ENCODE assay signal across 15 cellular contexts in genomic region chr11:117300773-117301172, GRCh38. TPM values are rescaled to one million over a fixed set of nuclear protein-coding genes. Genes with fewer than 3 reads are reported as not detected.
A peak's percentile ranks its signal among the peaks of the same experiment; 100 is the strongest.
DNase-seq lines count a peak whose midpoint lies in the region; ATAC-seq and TF ChIP-seq lines count a peak whose summit lies in the region.
"Had no signal": no experiment of that assay in that cellular context is flagged by ENCODE, and none has a peak within 500 bp of the region (broad histone marks: within the 10 kb centered on the region; RNA-seq: fewer than 3 reads in every experiment).

No MANE protein-coding gene starts in this region.

- peaks cover 24% of the 10 kb centered on the region for H3K27me3 Mint-ChIP-seq in T-helper 17 cell
- H3K27me3 Mint-ChIP-seq in glutamatergic neuron (ENCODE audit: unreplicated experiment): peaks cover 3% of the 10 kb centered on the region

- H3K27me3 ChIP-seq in parathyroid adenoma (ENCODE audit: control insufficient read depth, insufficient read depth, low read length): no peaks in the 10 kb centered on the region
- H3K27me3 ChIP-seq: esophagus squamous epithelium had no signal

- peak overlapping the region; percentile 29 for H2AFZ ChIP-seq in parathyroid adenoma

- H3K4me3 Mint-ChIP-seq in T-helper 17 cell: peak overlapping the region; percentile 9
- peak overlapping the region; percentile 63 for H3K4me3 Mint-ChIP-seq in glutamatergic neuron (ENCODE audit: unreplicated experiment)
- H3K4me3 Mint-ChIP-seq: B cell had no signal

- no peak overlapping the region for H3K4me2 ChIP-seq in parathyroid adenoma (ENCODE audit: low read length)

- peak overlapping the region; percentile 34; the same call in 1 of the 2 replicates for H3K9ac ChIP-seq in ES-I3 (ENCODE audit: low read depth, low read length)
- H3K9ac ChIP-seq in parathyroid adenoma: no peak overlapping the region

- H3K36me3 Mint-ChIP-seq in T-helper 17 cell (ENCODE audit: low read depth): peaks cover 6% of the 10 kb centered on the region
- peaks cover 4% of the 10 kb centered on the region for H3K36me3 Mint-ChIP-seq in glutamatergic neuron (ENCODE audit: unreplicated experiment)

- peaks cover 10% of the 10 kb centered on the region for H3K9me3 Mint-ChIP-seq in glutamatergic neuron (ENCODE audit: unreplicated experiment)

- TF ChIP-seq CTCF in glutamatergic neuron (IDR thresholded peaks at IDR 0.05; ENCODE audit: partially characterized antibody, unreplicated experiment) (no peak), parathyroid adenoma (IDR thresholded peaks at IDR 0.05) (no peak)

- H3K27ac ChIP-seq in parathyroid adenoma: no peak overlapping the region
- H3K27ac ChIP-seq: esophagus squamous epithelium, prostate gland had no signal

- H3K36me3 ChIP-seq in ES-I3 (ENCODE audit: insufficient read depth, low read length): no peaks in the 10 kb centered on the region
- H3K36me3 ChIP-seq in parathyroid adenoma (ENCODE audit: control insufficient read depth, insufficient read depth, low read length): no peaks in the 10 kb centered on the region
- H3K36me3 ChIP-seq: prostate gland had no signal

- H3K9me3 ChIP-seq in ES-I3 (ENCODE audit: control insufficient read depth, insufficient read depth, low read length) (no peaks in the 10 kb centered on the region), T-helper 17 cell (ENCODE audit: control insufficient read depth, low read length, poor library complexity, severe bottlenecking) (no peaks in the 10 kb centered on the region), parathyroid adenoma (ENCODE audit: control insufficient read depth, low read length) (no peaks in the 10 kb centered on the region)
- H3K9me3 ChIP-seq: esophagus squamous epithelium, prostate gland had no signal

- no peak overlapping the region for H3K4me3 ChIP-seq in parathyroid adenoma (ENCODE audit: low read depth, low read length)
- H3K4me3 ChIP-seq: prostate gland had no signal

- H3K4me1 Mint-ChIP-seq in T-helper 17 cell (peaks cover 10% of the 10 kb centered on the region), glutamatergic neuron (ENCODE audit: low read depth, unreplicated experiment) (peaks cover 24% of the 10 kb centered on the region)
- H3K4me1 Mint-ChIP-seq: B cell had no signal

- H3K79me2 ChIP-seq in parathyroid adenoma: no peaks in the 10 kb centered on the region

- DNase-seq in T-helper 17 cell: no peak
- DNase-seq in glutamatergic neuron: no peak
- no peak for DNase-seq in stimulated activated naive CD4-positive, alpha-beta T cell treated with Interleukin-2 at 50 U/mL for 16 hours (lab: John Stamatoyannopoulos, UW)
- no peak for DNase-seq in activated CD4-positive, alpha-beta T cell treated with anti-CD3 and anti-CD28 coated beads, Interleukin-2, amount 50 U/mL, for 1 hour
- no peak for DNase-seq in NCI-H446 (lab: John Stamatoyannopoulos, UW)
- DNase-seq: DND-41; esophagus squamous epithelium; SIG-M5; stimulated activated CD4-positive, alpha-beta T cell treated with anti-CD3 and anti-CD28 coated beads, Interleukin-2, amount 100 ng/mL, for 48 hours had no signal

- H3K4me1 ChIP-seq in ES-I3 (ENCODE audit: insufficient read depth, low read length) (peaks cover 44% of the 10 kb centered on the region), parathyroid adenoma (no peaks in the 10 kb centered on the region)
- H3K4me1 ChIP-seq: prostate gland had no signal

- ATAC-seq in T-helper 17 cell (no peak), GM21825 (IDR thresholded peaks at IDR 0.05; ENCODE audit: unreplicated experiment) (no peak)
- ATAC-seq: HCT116 had no signal

- no peak overlapping the region for H3K27ac Mint-ChIP-seq in T-helper 17 cell
- H3K27ac Mint-ChIP-seq in glutamatergic neuron (ENCODE audit: unreplicated experiment): peak overlapping the region; percentile 72
- H3K27ac Mint-ChIP-seq: B cell had no signal

RNA-seq across cellular contexts. Expression of gene BACE1-AS, which starts 9.6 kb away (rescaled TPM):
- total RNA-seq in T-helper 17 cell (1 to 10 TPM; 4.3 to 4.5 TPM), glutamatergic neuron (ENCODE audit: unreplicated experiment) (18.1 TPM)

RNA-seq across cellular contexts. Expression of gene BACE1, which starts 15.3 kb away (rescaled TPM):
- total RNA-seq in T-helper 17 cell (1 to 10 TPM; 2.0 to 3.5 TPM), glutamatergic neuron (ENCODE audit: unreplicated experiment) (47.4 TPM)
- total RNA-seq: B cell had no signal

RNA-seq across cellular contexts. Expression of gene CEP164, which starts 26.9 kb away (rescaled TPM):
- total RNA-seq in T-helper 17 cell (10 to 100 TPM; 46.7 to 52.6 TPM), glutamatergic neuron (ENCODE audit: unreplicated experiment) (27.1 TPM)

Comparison
In these comparisons a context has a peak if more than half of its experiments do, and no peak if none do; other contexts are left out.
1. RNA of gene BACE1, which starts 15.3 kb away (total RNA-seq): 47.4 TPM in glutamatergic neuron (single experiment); 2.0 to 3.5 TPM in T-helper 17 cell; every median in the first group is over 10 times any median in the second.